Comparison of ENCODE assay signal across 28 cellular contexts in the genomic region with DNA sequence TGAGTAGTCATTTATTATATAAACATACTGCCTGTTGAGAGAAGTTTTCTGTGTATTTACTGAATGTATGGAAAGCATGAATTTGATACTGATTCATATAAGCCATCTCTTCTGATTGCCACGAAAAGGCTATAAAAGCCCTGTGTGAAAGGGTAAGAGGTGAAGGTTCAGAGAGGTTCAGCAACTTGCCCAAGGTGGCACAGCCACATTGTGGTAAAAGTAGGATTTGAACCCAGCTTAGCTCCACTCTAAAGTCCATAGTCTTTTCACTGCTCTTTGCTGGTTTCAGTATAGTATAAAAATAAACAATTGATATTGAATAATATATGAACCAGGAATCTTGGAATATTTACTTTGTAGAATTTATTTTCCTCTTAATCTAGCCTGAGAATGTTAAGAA.
DNase-seq lines count a peak whose midpoint lies in the region; ATAC-seq, FAIRE-seq and TF ChIP-seq lines count a peak whose summit lies in the region.
"Had no signal": no experiment of that assay in that cellular context is flagged by ENCODE, and none has a peak within 500 bp of the region (broad histone marks: within the 10 kb centered on the region; RNA-seq: fewer than 3 reads in every experiment).

No MANE protein-coding gene starts in this region.

- H2AFZ ChIP-seq in hepatocyte: no peak overlapping the region
- no peak overlapping the region for H2AFZ ChIP-seq in neural cell (ENCODE audit: low read depth, low read length)

- FAIRE-seq in GM12891 (lab: Jason Lieb, UNC): peak; percentile 16
- FAIRE-seq: A204.1, GM12878, GM18507 had no signal

- 78% methylated on average over 1 of the region's 1 CpG for WGBS in hepatocyte (ENCODE audit: low lambda C conversion rate, missing lambda C conversion rate)

- no peak for DNase-seq in GM12891 (ENCODE audit: insufficient read length, low spot score)
- no peak for DNase-seq in adipocyte (ENCODE audit: low read depth)
- no peak for DNase-seq in hepatocyte (ENCODE audit: low spot score)
- DNase-seq in HT-29 (ENCODE audit: low spot score): no peak
- no peak for DNase-seq in activated CD4-positive, alpha-beta memory T cell treated with anti-CD3 and anti-CD28 coated beads for 36 hours
- DNase-seq in dedifferentiated amniotic fluid mesenchymal stem cell (ENCODE audit: extremely low spot score): no peak
- DNase-seq: 8988T; ACHN; BE2C; C1 segment of cervical spinal cord; CD4-positive, alpha-beta memory T cell; CD4-positive, CD25-positive, alpha-beta regulatory T cell; CD8-positive, alpha-beta memory T cell; COR-L47; DMS 273 treated with DMSO at 0.1 percent for 48 hours; DMS153; DMS53; DMS79; DND-41; EL; GDM1 had no signal

- POLR2A ChIA-PET in activated CD4-positive, alpha-beta memory T cell treated with anti-CD3 and anti-CD28 coated beads for 36 hours (lab: Charles Lee): no interaction called here

- peak overlapping the region; percentile 49 for H3K4me2 ChIP-seq in hepatocyte
- H3K4me2 ChIP-seq in neural cell (ENCODE audit: low read length): peak overlapping the region; percentile 64
- H3K4me2 ChIP-seq: BLaER1 had no signal

- TF ChIP-seq EP300 in neural cell (conservative IDR thresholded peaks at IDR 0.05; ENCODE audit: poor library complexity, severe bottlenecking): no peak

- H3K4me3 ChIP-seq in adipocyte (ENCODE audit: low read length) (no peak overlapping the region), hepatocyte (no peak overlapping the region), neural cell (ENCODE audit: low read length) (peak overlapping the region; percentile 58)
- H3K4me3 ChIP-seq: BLaER1, GM12878 had no signal

- H3K27ac Mint-ChIP-seq in activated CD4-positive, alpha-beta memory T cell treated with anti-CD3 and anti-CD28 coated beads for 36 hours: no peak overlapping the region
- H3K27ac Mint-ChIP-seq: CD4-positive, alpha-beta memory T cell; CD4-positive, CD25-positive, alpha-beta regulatory T cell; CD8-positive, alpha-beta memory T cell had no signal

- H3K9ac ChIP-seq in adipocyte (ENCODE audit: low read length) (peak overlapping the region; percentile 66), neural cell (ENCODE audit: low read length) (no peak overlapping the region)
- H3K9ac ChIP-seq: BLaER1 had no signal

- H3K79me2 ChIP-seq in hepatocyte: peaks cover 59% of the 10 kb centered on the region
- peaks cover 100% of the 10 kb centered on the region for H3K79me2 ChIP-seq in neural cell (replicated peaks; ENCODE audit: insufficient read depth, low read length)

- H3K27me3 ChIP-seq in adipocyte (replicated peaks; ENCODE audit: control insufficient read depth, insufficient read depth, low read length) (no peaks in the 10 kb centered on the region), hepatocyte (no peaks in the 10 kb centered on the region), neural cell (ENCODE audit: insufficient read depth, low read depth, low read length) (no peaks in the 10 kb centered on the region)
- H3K27me3 ChIP-seq: BE2C, BLaER1 had no signal

- H4K20me1 ChIP-seq in hepatocyte (ENCODE audit: insufficient read depth, poor library complexity, severe bottlenecking) (no peaks in the 10 kb centered on the region), neural cell (ENCODE audit: insufficient read depth) (peaks cover 100% of the 10 kb centered on the region)
- H4K20me1 ChIP-seq: BLaER1 had no signal

- H3K4me1 ChIP-seq in adipocyte (ENCODE audit: control insufficient read depth, insufficient read depth, low read length) (peaks cover 51% of the 10 kb centered on the region), hepatocyte (ENCODE audit: insufficient read depth) (peaks cover 10% of the 10 kb centered on the region)
- H3K4me1 ChIP-seq: BE2C, BLaER1 had no signal

- no peaks in the 10 kb centered on the region for H3K9me3 ChIP-seq in adipocyte (ENCODE audit: control insufficient read depth, low read length)
- H3K9me3 ChIP-seq in hepatocyte (ENCODE audit: low read depth): no peaks in the 10 kb centered on the region
- H3K9me3 ChIP-seq in neural cell (ENCODE audit: low read length): no peaks in the 10 kb centered on the region
- H3K9me3 ChIP-seq: BE2C, BLaER1 had no signal

- no peaks in the 10 kb centered on the region for H3K36me3 Mint-ChIP-seq in activated CD4-positive, alpha-beta memory T cell treated with anti-CD3 and anti-CD28 coated beads for 36 hours
- H3K36me3 Mint-ChIP-seq: CD4-positive, alpha-beta memory T cell; CD4-positive, CD25-positive, alpha-beta regulatory T cell; CD8-positive, alpha-beta memory T cell had no signal

- H3F3A ChIP-seq in neural cell (ENCODE audit: insufficient read depth, low read length, poor library complexity, severe bottlenecking): peaks cover 13% of the 10 kb centered on the region

- H3K27me3 Mint-ChIP-seq in activated CD4-positive, alpha-beta memory T cell treated with anti-CD3 and anti-CD28 coated beads for 36 hours: peaks cover 9% of the 10 kb centered on the region
- H3K27me3 Mint-ChIP-seq: CD4-positive, CD25-positive, alpha-beta regulatory T cell; CD8-positive, alpha-beta memory T cell had no signal

- H3K4me1 Mint-ChIP-seq in activated CD4-positive, alpha-beta memory T cell treated with anti-CD3 and anti-CD28 coated beads for 36 hours (ENCODE audit: low read depth): peaks cover 13% of the 10 kb centered on the region

- peaks cover 48% of the 10 kb centered on the region for H3K36me3 ChIP-seq in adipocyte (ENCODE audit: control insufficient read depth, insufficient read depth, low read length, severe bottlenecking)
- H3K36me3 ChIP-seq in hepatocyte (replicated peaks; ENCODE audit: insufficient read depth, low read depth): peaks cover 7% of the 10 kb centered on the region
- peaks cover 49% of the 10 kb centered on the region for H3K36me3 ChIP-seq in neural cell (ENCODE audit: insufficient read depth, low read length)
- H3K36me3 ChIP-seq: BE2C, BLaER1 had no signal

- CTCF ChIA-PET in activated CD4-positive, alpha-beta memory T cell treated with anti-CD3 and anti-CD28 coated beads for 36 hours (lab: Charles Lee): no interaction called here

- no peaks in the 10 kb centered on the region for H3K9me3 Mint-ChIP-seq in activated CD4-positive, alpha-beta memory T cell treated with anti-CD3 and anti-CD28 coated beads for 36 hours
- H3K9me3 Mint-ChIP-seq: CD4-positive, alpha-beta memory T cell; CD8-positive, alpha-beta memory T cell had no signal

- no peak for TF ChIP-seq CTCF in hepatocyte (IDR thresholded peaks at IDR 0.05; ENCODE audit: poor library complexity)
- TF ChIP-seq CTCF in neural cell (IDR thresholded peaks at IDR 0.05; ENCODE audit: poor library complexity, severe bottlenecking): no peak

- no peak overlapping the region for H3K27ac ChIP-seq in hepatocyte
- H3K27ac ChIP-seq in neural cell (ENCODE audit: low read length): no peak overlapping the region
- H3K27ac ChIP-seq: BLaER1 had no signal

- H3K4me3 Mint-ChIP-seq in activated CD4-positive, alpha-beta memory T cell treated with anti-CD3 and anti-CD28 coated beads for 36 hours: no peak overlapping the region
- H3K4me3 Mint-ChIP-seq: CD14-positive monocyte; CD4-positive, alpha-beta memory T cell; CD4-positive, CD25-positive, alpha-beta regulatory T cell; CD8-positive, alpha-beta memory T cell had no signal

- no peak for ATAC-seq in GM21515 (IDR thresholded peaks at IDR 0.05; ENCODE audit: unreplicated experiment)
- ATAC-seq: GM12878 had no signal

- intact Hi-C loops in activated CD4-positive, alpha-beta memory T cell treated with anti-CD3 and anti-CD28 coated beads for 36 hours (cut with micrococcal nuclease): no loop called here

- H3K9me2 ChIP-seq in hepatocyte (replicated peaks; ENCODE audit: insufficient read depth) (no peaks in the 10 kb centered on the region), neural cell (ENCODE audit: insufficient read depth, low read length) (no peaks in the 10 kb centered on the region)

- TF ChIP-seq POLR2A in GM12891 (IDR thresholded peaks at IDR 0.05; ENCODE audit: low read depth, low read length): no peak

- TF ChIP-seq RAD21 in neural cell (conservative IDR thresholded peaks at IDR 0.05): no peak

TF ChIP-seq in GM12891, 5 proteins besides CTCF, POLR2A, EP300 and RAD21:
- no peak for TF ChIP-seq SPI1 (IDR thresholded peaks at IDR 0.05; ENCODE audit: low read depth, low read length)

TF ChIP-seq in neural cell, 6 proteins besides CTCF, POLR2A, EP300 and RAD21:
- TF ChIP-seq EZH2 (IDR thresholded peaks at IDR 0.05; ENCODE audit: borderline replicate concordance, insufficient read depth, low read length, poor library complexity, severe bottlenecking) (no peak), MXI1 (conservative IDR thresholded peaks at IDR 0.05; ENCODE audit: poor library complexity, severe bottlenecking) (no peak), SMC3 (conservative IDR thresholded peaks at IDR 0.05; ENCODE audit: poor library complexity) (no peak), TAF1 (IDR thresholded peaks at IDR 0.05; ENCODE audit: low read depth) (no peak), POLR2AphosphoS5 (IDR thresholded peaks at IDR 0.05) (no peak)
- TF ChIP-seq, protein P1, sequence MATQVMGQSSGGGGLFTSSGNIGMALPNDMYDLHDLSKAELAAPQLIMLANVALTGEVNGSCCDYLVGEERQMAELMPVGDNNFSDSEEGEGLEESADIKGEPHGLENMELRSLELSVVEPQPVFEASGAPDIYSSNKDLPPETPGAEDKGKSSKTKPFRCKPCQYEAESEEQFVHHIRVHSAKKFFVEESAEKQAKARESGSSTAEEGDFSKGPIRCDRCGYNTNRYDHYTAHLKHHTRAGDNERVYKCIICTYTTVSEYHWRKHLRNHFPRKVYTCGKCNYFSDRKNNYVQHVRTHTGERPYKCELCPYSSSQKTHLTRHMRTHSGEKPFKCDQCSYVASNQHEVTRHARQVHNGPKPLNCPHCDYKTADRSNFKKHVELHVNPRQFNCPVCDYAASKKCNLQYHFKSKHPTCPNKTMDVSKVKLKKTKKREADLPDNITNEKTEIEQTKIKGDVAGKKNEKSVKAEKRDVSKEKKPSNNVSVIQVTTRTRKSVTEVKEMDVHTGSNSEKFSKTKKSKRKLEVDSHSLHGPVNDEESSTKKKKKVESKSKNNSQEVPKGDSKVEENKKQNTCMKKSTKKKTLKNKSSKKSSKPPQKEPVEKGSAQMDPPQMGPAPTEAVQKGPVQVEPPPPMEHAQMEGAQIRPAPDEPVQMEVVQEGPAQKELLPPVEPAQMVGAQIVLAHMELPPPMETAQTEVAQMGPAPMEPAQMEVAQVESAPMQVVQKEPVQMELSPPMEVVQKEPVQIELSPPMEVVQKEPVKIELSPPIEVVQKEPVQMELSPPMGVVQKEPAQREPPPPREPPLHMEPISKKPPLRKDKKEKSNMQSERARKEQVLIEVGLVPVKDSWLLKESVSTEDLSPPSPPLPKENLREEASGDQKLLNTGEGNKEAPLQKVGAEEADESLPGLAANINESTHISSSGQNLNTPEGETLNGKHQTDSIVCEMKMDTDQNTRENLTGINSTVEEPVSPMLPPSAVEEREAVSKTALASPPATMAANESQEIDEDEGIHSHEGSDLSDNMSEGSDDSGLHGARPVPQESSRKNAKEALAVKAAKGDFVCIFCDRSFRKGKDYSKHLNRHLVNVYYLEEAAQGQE (IDR thresholded peaks at IDR 0.05; ENCODE audit: borderline replicate concordance): no peak
